1 cellular context compared by ENCODE assay signal in the genomic region with DNA sequence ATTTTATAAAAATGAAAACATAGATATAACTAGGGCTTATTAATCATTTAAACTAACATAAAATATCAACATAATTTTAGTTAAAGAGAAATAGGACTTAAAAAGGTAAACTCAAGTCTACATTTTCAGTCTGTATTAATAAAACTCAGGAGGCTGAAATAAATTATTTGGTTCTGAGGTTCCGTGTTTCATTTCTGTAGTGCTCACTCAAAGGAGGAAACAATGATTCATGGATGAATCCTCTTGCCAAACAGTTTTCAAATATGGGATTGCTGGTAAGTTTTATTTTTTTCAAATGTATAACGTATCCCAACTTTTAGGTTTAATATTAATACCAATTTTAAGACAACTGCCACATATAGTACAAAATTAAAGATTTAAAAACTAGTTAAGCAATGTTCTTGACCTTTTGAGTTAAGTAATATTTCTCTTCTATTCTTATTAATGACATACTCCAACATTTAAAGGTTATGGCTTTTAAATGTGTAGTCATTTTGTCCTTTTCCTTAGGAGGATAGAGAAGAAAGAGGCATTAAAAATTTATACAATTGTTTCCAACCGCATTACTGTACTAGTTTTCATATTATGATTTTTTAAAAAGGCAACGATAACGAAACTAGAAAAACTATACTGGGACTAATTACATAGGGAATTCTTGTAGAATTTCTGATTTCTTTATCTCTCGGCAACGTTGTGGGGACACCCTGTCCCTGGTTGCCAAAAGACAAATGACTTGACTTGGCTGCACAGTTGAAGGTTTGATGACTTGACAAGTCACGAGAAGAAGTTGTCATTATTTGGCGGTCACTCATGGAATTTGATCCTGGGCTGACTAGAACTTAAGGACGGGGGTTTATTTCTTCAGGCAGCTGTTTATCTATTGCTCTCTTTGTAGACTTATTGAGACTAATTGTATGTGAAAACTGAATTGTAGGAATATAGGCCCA.
TF ChIP-seq lines count a peak whose summit lies in the region.

No MANE protein-coding gene starts in this region.

TF ChIP-seq in GM23338, 12 proteins besides CTCF, POLR2A, EP300 and RAD21:
- no peak for TF ChIP-seq EZH2 (IDR thresholded peaks at IDR 0.05; ENCODE audit: low read depth, unreplicated experiment)
- TF ChIP-seq, protein P1, sequence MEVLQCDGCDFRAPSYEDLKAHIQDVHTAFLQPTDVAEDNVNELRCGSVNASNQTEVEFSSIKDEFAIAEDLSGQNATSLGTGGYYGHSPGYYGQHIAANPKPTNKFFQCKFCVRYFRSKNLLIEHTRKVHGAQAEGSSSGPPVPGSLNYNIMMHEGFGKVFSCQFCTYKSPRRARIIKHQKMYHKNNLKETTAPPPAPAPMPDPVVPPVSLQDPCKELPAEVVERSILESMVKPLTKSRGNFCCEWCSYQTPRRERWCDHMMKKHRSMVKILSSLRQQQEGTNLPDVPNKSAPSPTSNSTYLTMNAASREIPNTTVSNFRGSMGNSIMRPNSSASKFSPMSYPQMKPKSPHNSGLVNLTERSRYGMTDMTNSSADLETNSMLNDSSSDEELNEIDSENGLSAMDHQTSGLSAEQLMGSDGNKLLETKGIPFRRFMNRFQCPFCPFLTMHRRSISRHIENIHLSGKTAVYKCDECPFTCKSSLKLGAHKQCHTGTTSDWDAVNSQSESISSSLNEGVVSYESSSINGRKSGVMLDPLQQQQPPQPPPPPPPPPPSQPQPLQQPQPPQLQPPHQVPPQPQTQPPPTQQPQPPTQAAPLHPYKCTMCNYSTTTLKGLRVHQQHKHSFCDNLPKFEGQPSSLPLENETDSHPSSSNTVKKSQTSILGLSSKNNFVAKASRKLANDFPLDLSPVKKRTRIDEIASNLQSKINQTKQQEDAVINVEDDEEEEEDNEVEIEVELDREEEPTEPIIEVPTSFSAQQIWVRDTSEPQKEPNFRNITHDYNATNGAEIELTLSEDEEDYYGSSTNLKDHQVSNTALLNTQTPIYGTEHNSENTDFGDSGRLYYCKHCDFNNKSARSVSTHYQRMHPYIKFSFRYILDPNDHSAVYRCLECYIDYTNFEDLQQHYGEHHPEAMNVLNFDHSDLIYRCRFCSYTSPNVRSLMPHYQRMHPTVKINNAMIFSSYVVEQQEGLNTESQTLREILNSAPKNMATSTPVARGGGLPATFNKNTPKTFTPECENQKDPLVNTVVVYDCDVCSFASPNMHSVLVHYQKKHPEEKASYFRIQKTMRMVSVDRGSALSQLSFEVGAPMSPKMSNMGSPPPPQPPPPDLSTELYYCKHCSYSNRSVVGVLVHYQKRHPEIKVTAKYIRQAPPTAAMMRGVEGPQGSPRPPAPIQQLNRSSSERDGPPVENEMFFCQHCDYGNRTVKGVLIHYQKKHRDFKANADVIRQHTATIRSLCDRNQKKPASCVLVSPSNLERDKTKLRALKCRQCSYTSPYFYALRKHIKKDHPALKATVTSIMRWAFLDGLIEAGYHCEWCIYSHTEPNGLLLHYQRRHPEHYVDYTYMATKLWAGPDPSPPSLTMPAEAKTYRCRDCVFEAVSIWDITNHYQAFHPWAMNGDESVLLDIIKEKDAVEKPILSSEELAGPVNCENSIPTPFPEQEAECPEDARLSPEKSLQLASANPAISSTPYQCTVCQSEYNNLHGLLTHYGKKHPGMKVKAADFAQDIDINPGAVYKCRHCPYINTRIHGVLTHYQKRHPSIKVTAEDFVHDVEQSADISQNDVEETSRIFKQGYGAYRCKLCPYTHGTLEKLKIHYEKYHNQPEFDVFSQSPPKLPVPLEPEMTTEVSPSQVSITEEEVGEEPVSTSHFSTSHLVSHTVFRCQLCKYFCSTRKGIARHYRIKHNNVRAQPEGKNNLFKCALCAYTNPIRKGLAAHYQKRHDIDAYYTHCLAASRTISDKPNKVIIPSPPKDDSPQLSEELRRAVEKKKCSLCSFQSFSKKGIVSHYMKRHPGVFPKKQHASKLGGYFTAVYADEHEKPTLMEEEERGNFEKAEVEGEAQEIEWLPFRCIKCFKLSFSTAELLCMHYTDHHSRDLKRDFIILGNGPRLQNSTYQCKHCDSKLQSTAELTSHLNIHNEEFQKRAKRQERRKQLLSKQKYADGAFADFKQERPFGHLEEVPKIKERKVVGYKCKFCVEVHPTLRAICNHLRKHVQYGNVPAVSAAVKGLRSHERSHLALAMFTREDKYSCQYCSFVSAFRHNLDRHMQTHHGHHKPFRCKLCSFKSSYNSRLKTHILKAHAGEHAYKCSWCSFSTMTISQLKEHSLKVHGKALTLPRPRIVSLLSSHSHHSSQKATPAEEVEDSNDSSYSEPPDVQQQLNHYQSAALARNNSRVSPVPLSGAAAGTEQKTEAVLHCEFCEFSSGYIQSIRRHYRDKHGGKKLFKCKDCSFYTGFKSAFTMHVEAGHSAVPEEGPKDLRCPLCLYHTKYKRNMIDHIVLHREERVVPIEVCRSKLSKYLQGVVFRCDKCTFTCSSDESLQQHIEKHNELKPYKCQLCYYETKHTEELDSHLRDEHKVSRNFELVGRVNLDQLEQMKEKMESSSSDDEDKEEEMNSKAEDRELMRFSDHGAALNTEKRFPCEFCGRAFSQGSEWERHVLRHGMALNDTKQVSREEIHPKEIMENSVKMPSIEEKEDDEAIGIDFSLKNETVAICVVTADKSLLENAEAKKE (CRISPR knock-in tag; IDR thresholded peaks at IDR 0.05), result no peak
- TF ChIP-seq, protein P2, sequence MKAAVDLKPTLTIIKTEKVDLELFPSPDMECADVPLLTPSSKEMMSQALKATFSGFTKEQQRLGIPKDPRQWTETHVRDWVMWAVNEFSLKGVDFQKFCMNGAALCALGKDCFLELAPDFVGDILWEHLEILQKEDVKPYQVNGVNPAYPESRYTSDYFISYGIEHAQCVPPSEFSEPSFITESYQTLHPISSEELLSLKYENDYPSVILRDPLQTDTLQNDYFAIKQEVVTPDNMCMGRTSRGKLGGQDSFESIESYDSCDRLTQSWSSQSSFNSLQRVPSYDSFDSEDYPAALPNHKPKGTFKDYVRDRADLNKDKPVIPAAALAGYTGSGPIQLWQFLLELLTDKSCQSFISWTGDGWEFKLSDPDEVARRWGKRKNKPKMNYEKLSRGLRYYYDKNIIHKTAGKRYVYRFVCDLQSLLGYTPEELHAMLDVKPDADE (IDR thresholded peaks at IDR 0.05), result no peak
- no peak for TF ChIP-seq STAT1 (IDR thresholded peaks at IDR 0.05; ENCODE audit: unreplicated experiment)
- TF ChIP-seq JUNB (IDR thresholded peaks at IDR 0.05; ENCODE audit: unreplicated experiment), result no peak
